Comparison of ENCODE assay signal across 9 cellular contexts in genomic region chr16:1492082-1492922, GRCh38. TPM values are rescaled to one million over a fixed set of nuclear protein-coding genes. Genes with fewer than 3 reads are reported as not detected.
DNase-seq lines count a peak whose midpoint lies in the region; ATAC-seq lines count a peak whose summit lies in the region.
"Had no signal": no experiment of that assay in that cellular context is flagged by ENCODE, and none has a peak within 500 bp of the region (broad histone marks: within the 10 kb centered on the region; RNA-seq: fewer than 3 reads in every experiment).

No MANE protein-coding gene starts in this region.

- H3K4me1 Mint-ChIP-seq in stimulated activated naive CD8-positive, alpha-beta T cell treated with anti-CD3 and anti-CD28 coated beads, Interleukin-15, Interleukin-2, amounts not matched to agents 100 ng/mL and 50 ng/mL, for 24 hours (ENCODE audit: low read depth): peaks cover 25% of the 10 kb centered on the region
- H3K4me1 Mint-ChIP-seq in central memory CD8-positive, alpha-beta T cell: peaks cover 9% of the 10 kb centered on the region

- H3K36me3 Mint-ChIP-seq in stimulated activated naive CD8-positive, alpha-beta T cell treated with anti-CD3 and anti-CD28 coated beads, Interleukin-15, Interleukin-2, amounts not matched to agents 100 ng/mL and 50 ng/mL, for 24 hours (ENCODE audit: low read depth): peaks cover 5% of the 10 kb centered on the region
- H3K36me3 Mint-ChIP-seq in central memory CD8-positive, alpha-beta T cell (ENCODE audit: insufficient read depth): peaks cover 4% of the 10 kb centered on the region

- ATAC-seq in stimulated activated naive CD8-positive, alpha-beta T cell treated with anti-CD3 and anti-CD28 coated beads, Interleukin-15, Interleukin-2, amounts not matched to agents 100 U/mL and 50 U/mL, for 24 hours: no peak
- ATAC-seq in central memory CD8-positive, alpha-beta T cell (replicated peaks; ENCODE audit: extremely low read depth, poor library complexity, severe bottlenecking): no peak
- no peak for ATAC-seq in HG03045 (IDR thresholded peaks at IDR 0.05; ENCODE audit: unreplicated experiment)
- ATAC-seq in HG02973 (IDR thresholded peaks at IDR 0.05; ENCODE audit: unreplicated experiment): no peak

- H3K27ac Mint-ChIP-seq in stimulated activated naive CD8-positive, alpha-beta T cell treated with anti-CD3 and anti-CD28 coated beads, Interleukin-15, Interleukin-2, amounts not matched to agents 100 ng/mL and 50 ng/mL, for 24 hours: peak overlapping the region; percentile 97
- peak overlapping the region; percentile 94 for H3K27ac Mint-ChIP-seq in central memory CD8-positive, alpha-beta T cell (ENCODE audit: low read depth)

- H3K27ac ChIP-seq in mucosa of rectum (ENCODE audit: low read depth in 2 of 2, low read length in 2 of 2): peak overlapping the region; percentile 86 to 88

- H3K4me3 ChIP-seq in mucosa of rectum (ENCODE audit: low read length in 2 of 2): peak overlapping the region; percentile 74 to 86

- peak overlapping the region; percentile 79 to 81 for H3K9ac ChIP-seq in mucosa of rectum (ENCODE audit: low read depth in 1 of 2, low read length in 2 of 2)

- H3K4me1 ChIP-seq in mucosa of rectum (ENCODE audit: control insufficient read depth in 2 of 2, insufficient read depth in 2 of 2, low read length in 2 of 2): peaks cover 15% of the 10 kb centered on the region in 2 donors

- peaks cover 10 to 14% of the 10 kb centered on the region in 2 donors for H3K36me3 ChIP-seq in mucosa of rectum (ENCODE audit: control insufficient read depth in 2 of 2, insufficient read depth in 2 of 2, low read length in 2 of 2)

- H3K9me3 Mint-ChIP-seq in stimulated activated naive CD8-positive, alpha-beta T cell treated with anti-CD3 and anti-CD28 coated beads, Interleukin-15, Interleukin-2, amounts not matched to agents 100 ng/mL and 50 ng/mL, for 24 hours: no peaks in the 10 kb centered on the region
- no peaks in the 10 kb centered on the region for H3K9me3 Mint-ChIP-seq in central memory CD8-positive, alpha-beta T cell

- no peaks in the 10 kb centered on the region for H3K9me3 ChIP-seq in mucosa of rectum (ENCODE audit: control insufficient read depth in 2 of 2, low read length in 2 of 2)

- H3K27me3 Mint-ChIP-seq in stimulated activated naive CD8-positive, alpha-beta T cell treated with anti-CD3 and anti-CD28 coated beads, Interleukin-15, Interleukin-2, amounts not matched to agents 100 ng/mL and 50 ng/mL, for 24 hours: no peaks in the 10 kb centered on the region
- no peaks in the 10 kb centered on the region for H3K27me3 Mint-ChIP-seq in central memory CD8-positive, alpha-beta T cell

- H3K4me3 Mint-ChIP-seq in stimulated activated naive CD8-positive, alpha-beta T cell treated with anti-CD3 and anti-CD28 coated beads, Interleukin-15, Interleukin-2, amounts not matched to agents 100 ng/mL and 50 ng/mL, for 24 hours: peak overlapping the region; percentile 88
- H3K4me3 Mint-ChIP-seq in central memory CD8-positive, alpha-beta T cell: peak overlapping the region; percentile 88

- H3K27me3 ChIP-seq in mucosa of rectum (ENCODE audit: control insufficient read depth in 2 of 2, insufficient read depth in 2 of 2, low read length in 2 of 2): no peaks in the 10 kb centered on the region

- no peak for DNase-seq in stimulated activated naive CD8-positive, alpha-beta T cell treated with anti-CD3 and anti-CD28 coated beads, Interleukin-15, Interleukin-2, amounts not matched to agents 100 U/mL and 50 U/mL, for 24 hours
- DNase-seq in central memory CD8-positive, alpha-beta T cell (ENCODE audit: low spot score in 2 of 2): no peak
- DNase-seq in A172 (ENCODE audit: low spot score): no peak
- no peak for DNase-seq in UCSD-AML1 (lab: John Stamatoyannopoulos, UW; ENCODE audit: unreplicated experiment)

RNA-seq across cellular contexts. Expression of gene TELO2, which starts 0.9 kb away (rescaled TPM):
- 20.9 and 28.8 TPM in 2 replicates for total RNA-seq in A172 (2014; rRNA removed; shearing (Covaris generic))

RNA-seq across cellular contexts. Expression of gene PTX4, which starts 3.6 kb away (rescaled TPM):
- total RNA-seq in A172 (2014; rRNA removed; shearing (Covaris generic)): not detected in 2 replicates
- total RNA-seq: M059J had no signal

RNA-seq across cellular contexts. Expression of gene CLCN7, which starts 17.5 kb away (rescaled TPM):
- total RNA-seq in A172 (2014; rRNA removed; shearing (Covaris generic)): 79.9 and 86.3 TPM in 2 replicates

RNA-seq across cellular contexts. Expression of gene TMEM204, which starts 41.2 kb away (rescaled TPM):
- 0.17 TPM in 1 of 2 replicates, not detected in the other for total RNA-seq in A172 (2014; rRNA removed; shearing (Covaris generic))
- total RNA-seq: M059J had no signal

RNA-seq across cellular contexts. Expression of gene CCDC154, which starts 47.9 kb away (rescaled TPM):
- total RNA-seq in A172 (2014; rRNA removed; shearing (Covaris generic)): 0.03 and 0.26 TPM in 2 replicates
- total RNA-seq: M059J had no signal
